Comparison of ENCODE assay signal across 17 cellular contexts in genomic region chr5:24161559-24161958, GRCh38.
"Had no signal": no experiment of that assay in that cellular context is flagged by ENCODE, and none has a peak within 500 bp of the region (broad histone marks: within the 10 kb centered on the region; RNA-seq: fewer than 3 reads in every experiment).

No MANE protein-coding gene starts in this region.

- H3K4me1 ChIP-seq: esophagus squamous epithelium, tibial artery, vagina had no signal

- H3K9me3 ChIP-seq: vagina had no signal

- H3K36me3 ChIP-seq: cardiac muscle cell, esophagus squamous epithelium, tibial artery, vagina had no signal

- ATAC-seq: natural killer cell treated with Interleukin-12 subunit alpha and Interleukin-12 subunit beta and Interleukin-15 and Interleukin-18, amount 100 ng/mL, for 72 hours had no signal

- H3K4me3 ChIP-seq: cardiac muscle cell, esophagus squamous epithelium, tibial artery, vagina had no signal

- H3K27ac ChIP-seq: cardiac muscle cell, esophagus squamous epithelium, tibial artery, vagina, VCaP had no signal

- H3K27me3 ChIP-seq: cardiac muscle cell, esophagus squamous epithelium, tibial artery, vagina had no signal

- FAIRE-seq: astrocyte, endometrium had no signal

- DNase-seq: activated CD4-positive, alpha-beta T cell treated with anti-CD3 and anti-CD28 coated beads for 1 hour; activated CD4-positive, alpha-beta T cell treated with anti-CD3 and anti-CD28 coated beads, Interleukin-2, amount 50 U/mL, for 4 hours; activated naive CD4-positive, alpha-beta T cell treated with anti-CD3 and anti-CD28 coated beads, Interleukin-2, amount 10 ng/mL, durations not matched to agents 7 days and 5 days; esophagus squamous epithelium; foreskin melanocyte; head of caudate nucleus; nucleus accumbens; posterior cingulate gyrus; stimulated activated CD4-positive, alpha-beta T cell treated with anti-CD3 and anti-CD28 coated beads, Interleukin-4, amount 100 ng/mL, for 24 hours; stimulated activated naive CD4-positive, alpha-beta T cell; tibial artery had no signal
